ENCODE assay signal across 35 cellular contexts in genomic region chr3:198048445-198048844, GRCh38.
"Had no signal": no experiment of that assay in that cellular context is flagged by ENCODE, and none has a peak within 500 bp of the region (broad histone marks: within the 10 kb centered on the region; RNA-seq: fewer than 3 reads in every experiment).

No MANE protein-coding gene starts in this region.

- H3K4me1 ChIP-seq: adrenal gland, ascending aorta, body of pancreas, breast epithelium had no signal

- H3K36me3 ChIP-seq: adrenal gland, ascending aorta, brain microvascular endothelial cell, breast epithelium, cardiac muscle cell had no signal

- H3K4me3 Mint-ChIP-seq: activated naive CD4-positive, alpha-beta T cell treated with anti-CD3 and anti-CD28 coated beads for 36 hours; activated naive CD4-positive, alpha-beta T cell treated with anti-CD3 and anti-CD28 coated beads, Interleukin-2, amount 10 ng/mL, durations not matched to agents 7 days and 5 days; activated naive CD4-positive, alpha-beta T cell treated with anti-CD3 and anti-CD28 coated beads, Interleukin-2, amount 50 U/mL, for 24 hours; activated naive CD8-positive, alpha-beta T cell; activated naive CD8-positive, alpha-beta T cell treated with anti-CD3 and anti-CD28 coated beads for 36 hours; activated naive CD8-positive, alpha-beta T cell treated with anti-CD3 and anti-CD28 coated beads, Interleukin-2, amount 10 ng/mL, durations not matched to agents 7 days and 5 days; activated naive CD8-positive, alpha-beta T cell treated with anti-CD3 and anti-CD28 coated beads, Interleukin-2, amount 50 U/mL, for 24 hours; activated T-cell treated with anti-CD3 and anti-CD28 coated beads, Interleukin-2, amount 50 U/mL, for 4 hours; activated T-cell treated with anti-CD3 and anti-CD28 coated beads, Interleukin-2, amount 50 U/mL, for 72 hours; activated T-helper 1 cell treated with anti-CD3 and anti-CD28 coated beads, Interleukin-12 subunit alpha, Interleukin-12 subunit beta, Interleukin-2, Interleukin-4 antibody, amounts not matched to agents 30 ng/mL and 10 ng/mL and 1 ng/mL, durations not matched to agents 14 hours and 24 hours and 36 hours; activated T-helper 17 cell treated with anti-CD3 and anti-CD28 coated beads, Interleukin-2, amount 50 U/mL, for 72 hours; brain; central memory CD8-positive, alpha-beta T cell had no signal

- H3K36me3 Mint-ChIP-seq: activated naive CD4-positive, alpha-beta T cell treated with anti-CD3 and anti-CD28 coated beads, Interleukin-2, amount 10 ng/mL, durations not matched to agents 7 days and 5 days; activated naive CD4-positive, alpha-beta T cell treated with anti-CD3 and anti-CD28 coated beads, Interleukin-2, amount 50 U/mL, for 24 hours; activated naive CD4-positive, alpha-beta T cell treated with anti-CD3 and anti-CD28 coated beads, Interleukin-2, amount 50 U/mL, for 72 hours; activated naive CD8-positive, alpha-beta T cell; activated naive CD8-positive, alpha-beta T cell treated with anti-CD3 and anti-CD28 coated beads for 36 hours; activated naive CD8-positive, alpha-beta T cell treated with anti-CD3 and anti-CD28 coated beads, Interleukin-2, amount 10 ng/mL, durations not matched to agents 7 days and 5 days; brain had no signal

- H3K27ac Mint-ChIP-seq: activated naive CD4-positive, alpha-beta T cell treated with anti-CD3 and anti-CD28 coated beads for 36 hours; activated naive CD4-positive, alpha-beta T cell treated with anti-CD3 and anti-CD28 coated beads, Interleukin-2, amount 10 ng/mL, durations not matched to agents 7 days and 5 days; activated naive CD4-positive, alpha-beta T cell treated with anti-CD3 and anti-CD28 coated beads, Interleukin-2, amount 50 U/mL, for 24 hours; activated naive CD8-positive, alpha-beta T cell; activated naive CD8-positive, alpha-beta T cell treated with anti-CD3 and anti-CD28 coated beads for 36 hours; activated naive CD8-positive, alpha-beta T cell treated with anti-CD3 and anti-CD28 coated beads, Interleukin-2, amount 10 ng/mL, durations not matched to agents 7 days and 5 days; activated naive CD8-positive, alpha-beta T cell treated with anti-CD3 and anti-CD28 coated beads, Interleukin-2, amount 50 U/mL, for 24 hours; activated T-cell treated with anti-CD3 and anti-CD28 coated beads, Interleukin-2, amount 50 U/mL, for 72 hours; activated T-helper 1 cell treated with anti-CD3 and anti-CD28 coated beads, Interleukin-12 subunit alpha, Interleukin-12 subunit beta, Interleukin-2, Interleukin-4 antibody, amounts not matched to agents 30 ng/mL and 10 ng/mL and 1 ng/mL, durations not matched to agents 14 hours and 24 hours and 36 hours; activated T-helper 17 cell treated with anti-CD3 and anti-CD28 coated beads, Interleukin-2, amount 50 U/mL, for 72 hours; activated T-helper 2 cell treated with anti-CD3 and anti-CD28 coated beads, Interferon-gamma antibody, Interleukin-2, Interleukin-4, amounts not matched to agents 10 μg/mL and 5 μg/mL and 100 μg/mL, durations not matched to agents 14 hours and 24 hours and 36 hours had no signal

- DNase-seq: activated effector memory CD4-positive, alpha-beta T cell treated with anti-CD3 and anti-CD28 coated beads, Interleukin-2, amount 50 U/mL, for 16 hours; activated effector memory CD4-positive, alpha-beta T cell treated with Interleukin-2 at 50 U/mL for 16 hours; activated gamma-delta T cell; activated gamma-delta T cell treated with Interleukin-2 at 50 U/mL for 16 hours; activated naive CD4-positive, alpha-beta T cell; activated naive CD4-positive, alpha-beta T cell treated with anti-CD3 and anti-CD28 coated beads for 36 hours; activated naive CD4-positive, alpha-beta T cell treated with anti-CD3 and anti-CD28 coated beads, Interleukin-2, amount 10 ng/mL, durations not matched to agents 7 days and 5 days; activated naive CD4-positive, alpha-beta T cell treated with anti-CD3 and anti-CD28 coated beads, Interleukin-2, amount 50 U/mL, for 16 hours; activated naive CD4-positive, alpha-beta T cell treated with Interleukin-2 at 50 U/mL for 16 hours; activated naive CD8-positive, alpha-beta T cell treated with anti-CD3 and anti-CD28 coated beads for 36 hours; activated naive CD8-positive, alpha-beta T cell treated with anti-CD3 and anti-CD28 coated beads, Interleukin-2, amount 10 ng/mL, durations not matched to agents 7 days and 5 days; activated naive CD8-positive, alpha-beta T cell treated with anti-CD3 and anti-CD28 coated beads, Interleukin-2, amount 50 U/mL, for 24 hours; activated T-cell treated with anti-CD3 and anti-CD28 coated beads, Interleukin-2, amount 50 U/mL, for 4 hours; activated T-cell treated with anti-CD3 and anti-CD28 coated beads, Interleukin-2, amount 50 U/mL, for 48 hours; activated T-cell treated with anti-CD3 and anti-CD28 coated beads, Interleukin-2, amount 50 U/mL, for 72 hours; adrenal gland; amniotic stem cell; amygdala; anterior cingulate cortex; aorta; body of pancreas; brain microvascular endothelial cell; central memory CD4-positive, alpha-beta T cell; cerebellar nuclear complex had no signal

- H3K9me3 Mint-ChIP-seq: activated naive CD4-positive, alpha-beta T cell treated with anti-CD3 and anti-CD28 coated beads for 36 hours; activated naive CD4-positive, alpha-beta T cell treated with anti-CD3 and anti-CD28 coated beads, Interleukin-2, amount 10 ng/mL, durations not matched to agents 7 days and 5 days; activated naive CD4-positive, alpha-beta T cell treated with anti-CD3 and anti-CD28 coated beads, Interleukin-2, amount 50 U/mL, for 24 hours; activated naive CD4-positive, alpha-beta T cell treated with anti-CD3 and anti-CD28 coated beads, Interleukin-2, amount 50 U/mL, for 72 hours; activated naive CD8-positive, alpha-beta T cell treated with anti-CD3 and anti-CD28 coated beads for 36 hours; activated naive CD8-positive, alpha-beta T cell treated with anti-CD3 and anti-CD28 coated beads, Interleukin-2, amount 10 ng/mL, durations not matched to agents 7 days and 5 days; activated naive CD8-positive, alpha-beta T cell treated with anti-CD3 and anti-CD28 coated beads, Interleukin-2, amount 50 U/mL, for 24 hours; activated T-cell treated with anti-CD3 and anti-CD28 coated beads, Interleukin-2, amount 50 U/mL, for 4 hours; activated T-cell treated with anti-CD3 and anti-CD28 coated beads, Interleukin-2, amount 50 U/mL, for 72 hours; activated T-helper 1 cell treated with anti-CD3 and anti-CD28 coated beads, Interleukin-12 subunit alpha, Interleukin-12 subunit beta, Interleukin-2, Interleukin-4 antibody, amounts not matched to agents 30 ng/mL and 10 ng/mL and 1 ng/mL, durations not matched to agents 14 hours and 24 hours and 36 hours; activated T-helper 17 cell treated with anti-CD3 and anti-CD28 coated beads, Interleukin-2, amount 50 U/mL, for 72 hours; activated T-helper 2 cell treated with anti-CD3 and anti-CD28 coated beads, Interferon-gamma antibody, Interleukin-2, Interleukin-4, amounts not matched to agents 10 μg/mL and 5 μg/mL and 100 μg/mL, durations not matched to agents 14 hours and 24 hours and 36 hours; central memory CD8-positive, alpha-beta T cell had no signal

- H3K4me1 Mint-ChIP-seq: activated naive CD4-positive, alpha-beta T cell treated with anti-CD3 and anti-CD28 coated beads, Interleukin-2, amount 10 ng/mL, durations not matched to agents 7 days and 5 days; activated naive CD4-positive, alpha-beta T cell treated with anti-CD3 and anti-CD28 coated beads, Interleukin-2, amount 50 U/mL, for 24 hours; activated naive CD8-positive, alpha-beta T cell treated with anti-CD3 and anti-CD28 coated beads, Interleukin-2, amount 10 ng/mL, durations not matched to agents 7 days and 5 days; activated naive CD8-positive, alpha-beta T cell treated with anti-CD3 and anti-CD28 coated beads, Interleukin-2, amount 50 U/mL, for 24 hours; activated T-helper 17 cell treated with anti-CD3 and anti-CD28 coated beads, Interleukin-2, amount 50 U/mL, for 72 hours; brain; central memory CD8-positive, alpha-beta T cell had no signal

- H3K9me3 ChIP-seq: adrenal gland, ascending aorta, breast epithelium had no signal

- H3K27ac ChIP-seq: adrenal gland, ascending aorta, body of pancreas, brain microvascular endothelial cell, breast epithelium, cardiac muscle cell had no signal

- H3K4me3 ChIP-seq: adrenal gland, ascending aorta, body of pancreas, breast epithelium, cardiac muscle cell had no signal

- H3K27me3 Mint-ChIP-seq: activated naive CD4-positive, alpha-beta T cell treated with anti-CD3 and anti-CD28 coated beads, Interleukin-2, amount 50 U/mL, for 24 hours; activated naive CD8-positive, alpha-beta T cell; activated naive CD8-positive, alpha-beta T cell treated with anti-CD3 and anti-CD28 coated beads, Interleukin-2, amount 50 U/mL, for 24 hours had no signal
